ENCODE assay signal across 8 cellular contexts in the genomic region with DNA sequence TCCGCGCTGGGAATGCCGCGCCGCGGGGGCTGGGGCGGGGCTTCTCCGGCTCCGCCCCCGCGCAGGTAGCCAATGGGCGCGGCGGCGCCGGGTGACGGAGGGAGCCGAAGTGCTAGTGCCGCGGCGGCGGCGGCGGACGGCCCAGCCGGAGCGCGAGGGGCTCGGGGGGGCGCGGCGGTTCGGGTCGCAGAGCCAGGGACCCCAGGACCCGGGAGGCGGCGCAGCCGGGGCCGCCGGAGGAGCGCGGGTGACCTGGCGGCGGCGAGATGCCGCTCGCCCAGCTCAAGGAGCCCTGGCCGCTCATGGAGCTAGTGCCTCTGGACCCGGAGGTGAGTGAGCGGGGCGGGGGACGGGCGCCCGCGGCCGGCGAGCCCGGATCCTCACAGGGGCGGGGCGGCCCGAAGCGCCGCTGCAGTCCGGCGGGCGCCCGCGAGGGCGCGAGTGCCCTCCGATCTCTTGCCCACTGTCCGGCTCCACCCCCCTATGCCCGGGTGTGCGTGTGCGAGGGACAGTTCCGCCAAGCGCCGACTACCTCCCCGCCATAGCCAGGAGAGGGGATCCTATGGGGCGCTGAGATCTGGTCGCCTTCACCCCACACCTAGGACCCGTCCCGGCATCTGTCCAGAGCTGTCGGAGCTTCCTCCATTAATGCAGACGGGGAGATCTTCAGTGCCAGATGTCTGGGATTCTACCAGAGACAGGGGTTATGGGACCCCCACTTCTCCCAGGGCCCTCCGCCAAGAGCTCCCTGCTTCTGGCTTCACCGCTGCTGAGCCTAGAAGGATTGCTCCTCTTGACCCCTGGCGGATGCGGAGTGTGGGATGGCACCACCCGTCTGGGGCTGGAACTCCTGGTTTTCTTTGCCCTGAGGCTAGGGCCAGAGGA. TPM values are rescaled to one million over a fixed set of nuclear protein-coding genes. Genes with fewer than 3 reads are reported as not detected.
DNase-seq lines count a peak whose midpoint lies in the region; ATAC-seq and TF ChIP-seq lines count a peak whose summit lies in the region.

A gene (plus strand): TSS at position 107 of the 885 bp plus-strand sequence. CDS start 160 bp downstream, at position 267.

- H3K4me3 ChIP-seq in HUES48 (ENCODE audit: low read depth, low read length): peak within 1 kb of the TSS; percentile 79
- peak within 1 kb of the TSS; percentile 55 to 95 for H3K4me3 ChIP-seq in neuronal stem cell (ENCODE audit: low read length in 2 of 2)
- H3K4me3 ChIP-seq in tibial artery: peak within 1 kb of the TSS; percentile 57 to 74

- peak within 1 kb of the TSS; percentile 96 for H2BK15ac ChIP-seq in neuronal stem cell (ENCODE audit: low read length)

- peaks cover 16% of the 10 kb centered on the region for H3K4me1 ChIP-seq in HUES48 (ENCODE audit: control insufficient read depth, insufficient read depth, low read length)
- H3K4me1 ChIP-seq in neuronal stem cell (ENCODE audit: control insufficient read depth in 2 of 2, insufficient read depth in 1 of 2, low read depth in 1 of 2, low read length in 2 of 2): peaks cover 15 to 19% of the 10 kb centered on the region in 2 donors
- peaks cover 0 to 20% (median 5%) of the 10 kb centered on the region in 4 donors for H3K4me1 ChIP-seq in tibial artery

- peak; percentile 75 for TF ChIP-seq POLR2A in Raji (IDR thresholded peaks at IDR 0.05; ENCODE audit: insufficient read depth, low read depth, low read length)

- H3K27ac ChIP-seq in HUES48 (ENCODE audit: low read depth, low read length) (peak within 1 kb of the TSS; percentile 82), neuronal stem cell (replicated peaks; ENCODE audit: low read length) (no peak within 1 kb of the TSS), tibial artery (no peak within 1 kb of the TSS)

- peak within 1 kb of the TSS; percentile 49 for H3K23ac ChIP-seq in neuronal stem cell (ENCODE audit: low read depth, low read length, poor library complexity)

- DNase-seq in DMS153 (lab: John Stamatoyannopoulos, UW) (peak; percentile 36), globus pallidus (ENCODE audit: low spot score) (peak; percentile 70), neuronal stem cell (ENCODE audit: low spot score) (peak; percentile 78), tibial artery (no peak)
- DNase-seq in activated naive CD4-positive, alpha-beta T cell treated with Interleukin-2 at 50 U/mL for 16 hours: peak; percentile 65

- ATAC-seq in GM21367 (IDR thresholded peaks at IDR 0.05; ENCODE audit: unreplicated experiment): peak; percentile 69

- H3K4ac ChIP-seq in neuronal stem cell (ENCODE audit: low read length): no peak within 1 kb of the TSS

- TF ChIP-seq CTCF in tibial artery (IDR thresholded peaks at IDR 0.05): no peak

- H3K9ac ChIP-seq in HUES48 (ENCODE audit: low read depth, low read length): peak within 1 kb of the TSS; percentile 57; the same call in 1 of the 2 replicates
- peak within 1 kb of the TSS; percentile 85 for H3K9ac ChIP-seq in neuronal stem cell (ENCODE audit: low read depth, low read length, poor library complexity)

- no peak within 1 kb of the TSS for H2BK12ac ChIP-seq in neuronal stem cell (ENCODE audit: low read length)

- H3K27me3 ChIP-seq in HUES48 (ENCODE audit: control insufficient read depth, insufficient read depth, low read length) (no peaks in the 10 kb centered on the region), neuronal stem cell (ENCODE audit: control insufficient read depth in 3 of 3, insufficient read depth in 3 of 3, low read depth in 1 of 3, low read length in 3 of 3) (peaks cover 0 to 7% (median 0%) of the 10 kb centered on the region in 3 experiments), tibial artery (peaks cover 0 to 46% of the 10 kb centered on the region in 2 donors)

- no peak within 1 kb of the TSS for H2BK5ac ChIP-seq in neuronal stem cell (ENCODE audit: low read length)

- H2BK120ac ChIP-seq in neuronal stem cell (ENCODE audit: low read depth, low read length): peak within 1 kb of the TSS; percentile 97

- H4K8ac ChIP-seq in neuronal stem cell (ENCODE audit: low read depth, low read length): no peak within 1 kb of the TSS

- intact Hi-C loops in tibial artery (cut with DNase I; ENCODE audit: low total_unique reads): no loop called here

- H2AK5ac ChIP-seq in neuronal stem cell (ENCODE audit: low read depth, low read length): peak within 1 kb of the TSS; percentile 36

- H3K79me1 ChIP-seq in neuronal stem cell (ENCODE audit: low read depth, low read length): peaks cover 8% of the 10 kb centered on the region

- no CpG with 5 or more reads among the region's 90 CpGs for WGBS in neuronal stem cell (ENCODE audit: extremely low coverage in 2 of 2, insufficient read length in 2 of 2, insufficient replicate concordance in 1 of 2), 2 donors

- peak within 1 kb of the TSS; percentile 61 for H4K91ac ChIP-seq in neuronal stem cell (ENCODE audit: low read depth, low read length, poor library complexity)

- peak within 1 kb of the TSS; percentile 85 for H3K4me2 ChIP-seq in neuronal stem cell (ENCODE audit: insufficient read depth, low read length, poor library complexity, severe bottlenecking)

- peak within 1 kb of the TSS; percentile 23 for H3K14ac ChIP-seq in neuronal stem cell (ENCODE audit: low read length)

- H3K18ac ChIP-seq in neuronal stem cell (ENCODE audit: low read length): peak within 1 kb of the TSS; percentile 91

- peak within 1 kb of the TSS; percentile 98 for H2AFZ ChIP-seq in neuronal stem cell (ENCODE audit: low read length)

- H3K9me3 ChIP-seq in HUES48 (ENCODE audit: control insufficient read depth, insufficient read depth, low read length): no peaks in the 10 kb centered on the region
- no peaks in the 10 kb centered on the region for H3K9me3 ChIP-seq in neuronal stem cell (replicated peaks in 1 of 2; ENCODE audit: control insufficient read depth in 2 of 2, insufficient read depth in 1 of 2, low read depth in 1 of 2, low read length in 2 of 2)
- no peaks in the 10 kb centered on the region for H3K9me3 ChIP-seq in tibial artery

- no peaks in the 10 kb centered on the region for H3K36me3 ChIP-seq in HUES48 (ENCODE audit: control insufficient read depth, insufficient read depth, low read length)
- H3K36me3 ChIP-seq in neuronal stem cell (replicated peaks in 1 of 2; ENCODE audit: control insufficient read depth in 2 of 2, insufficient read depth in 2 of 2, low read length in 2 of 2): no peaks in the 10 kb centered on the region
- no peaks in the 10 kb centered on the region for H3K36me3 ChIP-seq in tibial artery

RNA-seq across cellular contexts. Expression of the gene that starts here (rescaled TPM):
- polyA plus RNA-seq in neuronal stem cell (2013, experiment 1 of 2): 22.7 TPM
- 22.0 TPM for polyA plus RNA-seq in neuronal stem cell (2013, experiment 2 of 2)

Comparison
In these comparisons a context has a peak if more than half of its experiments do, and no peak if none do; other contexts are left out.
1. DNase-seq: peak in DMS153 (single experiment), activated naive CD4-positive, alpha-beta T cell treated with Interleukin-2 at 50 U/mL for 16 hours (single experiment), globus pallidus (single experiment) and neuronal stem cell (single experiment); none in tibial artery (0 of 2).
2. Peak in every context shown above with its lines, with median percentiles within 50 percentile points of each other: H3K4me3 ChIP-seq.